15 cellular contexts compared by ENCODE assay signal in genomic region chr7:101156277-101156676, GRCh38. TPM values are rescaled to one million over a fixed set of nuclear protein-coding genes. Genes with fewer than 3 reads are reported as not detected.
A peak's percentile ranks its signal among the peaks of the same experiment; 100 is the strongest.
DNase-seq lines count a peak whose midpoint lies in the region; FAIRE-seq and TF ChIP-seq lines count a peak whose summit lies in the region.
"Had no signal": no experiment of that assay in that cellular context is flagged by ENCODE, and none has a peak within 500 bp of the region (broad histone marks: within the 10 kb centered on the region; RNA-seq: fewer than 3 reads in every experiment).

No MANE protein-coding gene starts in this region.

- no peak for FAIRE-seq in astrocyte (lab: Jason Lieb, UNC)
- FAIRE-seq: small intestine had no signal

- peaks cover 18% of the 10 kb centered on the region for H3K4me1 ChIP-seq in astrocyte (ENCODE audit: insufficient read depth, low read length)
- H3K4me1 ChIP-seq in CD4-positive, alpha-beta memory T cell (ENCODE audit: insufficient read depth, low read length): peaks cover 13% of the 10 kb centered on the region

- H3K9me3 Mint-ChIP-seq in HFFc6 (no peaks in the 10 kb centered on the region), astrocyte (ENCODE audit: unreplicated experiment) (peaks cover 2% of the 10 kb centered on the region)
- no peaks in the 10 kb centered on the region for H3K9me3 Mint-ChIP-seq in CD4-positive, alpha-beta memory T cell

- H3K4me3 Mint-ChIP-seq in HFFc6 (no peak overlapping the region; the same call in 1 of the 2 replicates), astrocyte (ENCODE audit: unreplicated experiment) (peak overlapping the region; percentile 87)
- peak overlapping the region in 4 of 8 donors; percentile 10 to 40 (median 35) for H3K4me3 Mint-ChIP-seq in CD4-positive, alpha-beta memory T cell

- CTCF ChIA-PET in BJ (lab: Yijun Ruan, JAX): interaction anchor here (0.7 to 4.9 kb wide), 5 partner anchors 9 to 122 kb away, joined by 3 to 28 read pairs (median 3); partner anchors contain the start of gene VGF
- CTCF ChIA-PET in CD4-positive, alpha-beta memory T cell (lab: Charles Lee; ENCODE audit: partially characterized antibody): interaction anchor here (1.3 to 3.5 kb wide), 7 partner anchors 9 to 88 kb away, joined by 4 to 32 read pairs (median 5); partner anchors contain the start of genes FIS1 and VGF

- H3K4me3 ChIP-seq in BJ (ENCODE audit: low read depth, low read length) (no peak overlapping the region), astrocyte (ENCODE audit: insufficient read depth, low read depth, low read length) (no peak overlapping the region)
- no peak overlapping the region for H3K4me3 ChIP-seq in CD4-positive, alpha-beta memory T cell (ENCODE audit: low read length in 2 of 2)
- H3K4me3 ChIP-seq: thoracic aorta had no signal

- POLR2A ChIA-PET in BJ (lab: Charles Lee): interaction anchor here (0.6 kb wide), 2 partner anchors 50 to 90 kb away, joined by 4 to 6 read pairs; no protein-coding TSS in a partner anchor
- POLR2A ChIA-PET in CD4-positive, alpha-beta memory T cell (lab: Charles Lee; ENCODE audit: partially characterized antibody): no interaction called here

- no peaks in the 10 kb centered on the region for H3K9me3 ChIP-seq in astrocyte (ENCODE audit: insufficient read depth, low read depth, low read length)
- H3K9me3 ChIP-seq in CD4-positive, alpha-beta memory T cell (ENCODE audit: control insufficient read depth in 1 of 2, low read length in 2 of 2): no peaks in the 10 kb centered on the region
- H3K9me3 ChIP-seq: thoracic aorta had no signal

- peaks cover 23% of the 10 kb centered on the region for H3K79me2 ChIP-seq in astrocyte (ENCODE audit: insufficient read depth, low read length)

- 0 out of 2 replicates have a peak, but pooled peaks cover 2% of the 10 kb centered on the region for H3K27me3 ChIP-seq in BJ (ENCODE audit: control insufficient read depth, insufficient read depth, low read length)
- H3K27me3 ChIP-seq in astrocyte (ENCODE audit: insufficient read depth, low read length): no peaks in the 10 kb centered on the region
- no peaks in the 10 kb centered on the region for H3K27me3 ChIP-seq in CD4-positive, alpha-beta memory T cell (ENCODE audit: insufficient read depth, low read length)

- peak; percentile 11; the same call in 1 of the 2 replicates for TF ChIP-seq CTCF in BJ (IDR thresholded peaks at IDR 0.05; ENCODE audit: insufficient read depth, low read depth, low read length)
- peak; percentile 62 for TF ChIP-seq CTCF in HFFc6 (IDR thresholded peaks at IDR 0.05)
- TF ChIP-seq CTCF in astrocyte (IDR thresholded peaks at IDR 0.05; ENCODE audit: insufficient read depth, low read depth, low read length): peak; percentile 11

- intact Hi-C loops in CD4-positive, alpha-beta memory T cell (cut with micrococcal nuclease): no loop called here

- H3K36me3 Mint-ChIP-seq in HFFc6 (ENCODE audit: low read depth): peaks cover 27% of the 10 kb centered on the region; the same call in 1 of the 2 replicates
- H3K36me3 Mint-ChIP-seq in astrocyte (ENCODE audit: low read depth, unreplicated experiment): peaks cover 8% of the 10 kb centered on the region
- peaks cover 16 to 27% of the 10 kb centered on the region in 2 donors for H3K36me3 Mint-ChIP-seq in CD4-positive, alpha-beta memory T cell

- peaks cover 15% of the 10 kb centered on the region for H3K27me3 Mint-ChIP-seq in HFFc6 (ENCODE audit: insufficient read depth)
- no peaks in the 10 kb centered on the region for H3K27me3 Mint-ChIP-seq in astrocyte (ENCODE audit: low read depth, unreplicated experiment)
- peaks cover 0 to 2% of the 10 kb centered on the region in 2 donors for H3K27me3 Mint-ChIP-seq in CD4-positive, alpha-beta memory T cell

- H3K36me3 ChIP-seq in BJ (ENCODE audit: control insufficient read depth, insufficient read depth, low read length) (peaks cover 19% of the 10 kb centered on the region), astrocyte (ENCODE audit: insufficient read depth, low read length) (peaks cover 10% of the 10 kb centered on the region)
- peaks cover 2% of the 10 kb centered on the region for H3K36me3 ChIP-seq in CD4-positive, alpha-beta memory T cell (ENCODE audit: insufficient read depth, low read length)

- H3K4me1 Mint-ChIP-seq in HFFc6 (ENCODE audit: low read depth): peaks cover 38% of the 10 kb centered on the region
- peaks cover 26% of the 10 kb centered on the region for H3K4me1 Mint-ChIP-seq in astrocyte (ENCODE audit: low read depth, unreplicated experiment)
- peaks cover 6 to 15% (median 12%) of the 10 kb centered on the region in 4 donors for H3K4me1 Mint-ChIP-seq in CD4-positive, alpha-beta memory T cell

- DNase-seq in BJ (ENCODE audit: low read depth): no peak
- no peak for DNase-seq in HFFc6
- DNase-seq in astrocyte (ENCODE audit: low read depth): no peak
- peak; percentile 27 for DNase-seq in iris pigment epithelial cell (ENCODE audit: low read depth)
- no peak for DNase-seq in CD4-positive, alpha-beta memory T cell
- no peak for DNase-seq in stimulated activated CD4-positive, alpha-beta T cell treated with anti-CD3 and anti-CD28 coated beads, Interleukin-2, amount 100 ng/mL, for 48 hours
- no peak for DNase-seq in DMS79 treated with DMSO at 0.1 percent for 48 hours (lab: John Stamatoyannopoulos, UW)
- DNase-seq in amniotic stem cell (lab: John Stamatoyannopoulos, UW): no peak
- DNase-seq: NCI-H510A, SHP77 had no signal

- H4K20me1 ChIP-seq in astrocyte (ENCODE audit: insufficient read depth, low read length): peaks cover 39% of the 10 kb centered on the region

- no peak overlapping the region for H3K9ac ChIP-seq in astrocyte (ENCODE audit: low read length)

- H3K27ac Mint-ChIP-seq in HFFc6: no peak overlapping the region
- no peak overlapping the region for H3K27ac Mint-ChIP-seq in astrocyte (ENCODE audit: unreplicated experiment)
- H3K27ac Mint-ChIP-seq in CD4-positive, alpha-beta memory T cell: peak overlapping the region in 1 of 7 donors; percentile 13

- H3K4me2 ChIP-seq in astrocyte (ENCODE audit: low read length): peak overlapping the region; percentile 3

- H2AFZ ChIP-seq in astrocyte (ENCODE audit: low read depth, low read length): no peak overlapping the region

- H3K27ac ChIP-seq in astrocyte (ENCODE audit: low read depth, low read length): no peak overlapping the region
- no peak overlapping the region for H3K27ac ChIP-seq in CD4-positive, alpha-beta memory T cell (ENCODE audit: low read depth, low read length)
- H3K27ac ChIP-seq: HL-60, thoracic aorta had no signal

RNA-seq across cellular contexts. Expression of gene AP1S1, which starts 2.0 kb away (rescaled TPM):
- 186 and 270 TPM in 2 replicates for polyA plus RNA-seq in BJ (2011; rRNA removed)
- polyA minus RNA-seq in BJ (2011; rRNA and poly(A)+ RNA removed): 30.8 and 56.0 TPM in 2 replicates
- 100 to 1,000 TPM; 154 to 176 (median 166) TPM for total RNA-seq in HFFc6 (2021; fragmentation: NEBNext Ultra II Directional; extraction: Animal tissue kit (Norgen Biotek cat#: 25700))
- total RNA-seq in astrocyte: 172 and 181 TPM in 2 replicates
- 10 to 100 TPM in 1 of 2 experiments, 1 to 10 TPM in 1; 8.8 to 10.8 TPM for total RNA-seq in CD4-positive, alpha-beta memory T cell
- 1 to 10 TPM; 4.2 to 8.2 TPM for polyA plus RNA-seq in CD4-positive, alpha-beta memory T cell

RNA-seq across cellular contexts. Expression of gene VGF, which starts 9.1 kb away (rescaled TPM):
- polyA plus RNA-seq in BJ (2011; rRNA removed): 0.04 TPM in 1 of 2 replicates, not detected in the other
- not detected in 2 replicates for polyA minus RNA-seq in BJ (2011; rRNA and poly(A)+ RNA removed)
- under 1 TPM; 0.19 to 0.78 (median 0.35) TPM for total RNA-seq in HFFc6 (2021; fragmentation: NEBNext Ultra II Directional; extraction: Animal tissue kit (Norgen Biotek cat#: 25700))
- total RNA-seq in astrocyte: 40.5 and 51.8 TPM in 2 replicates
- not detected for total RNA-seq in CD4-positive, alpha-beta memory T cell
- polyA plus RNA-seq in CD4-positive, alpha-beta memory T cell: not detected
- total RNA-seq: dermis microvascular lymphatic vessel endothelial cell, left lobe of liver, thoracic aorta had no signal

RNA-seq across cellular contexts. Expression of gene NAT16, which starts 23.8 kb away (rescaled TPM):
- 0.02 TPM in 1 of 2 replicates, not detected in the other for polyA plus RNA-seq in BJ (2011; rRNA removed)
- polyA minus RNA-seq in BJ (2011; rRNA and poly(A)+ RNA removed): not detected in 2 replicates
- total RNA-seq in HFFc6 (2021; fragmentation: NEBNext Ultra II Directional; extraction: Animal tissue kit (Norgen Biotek cat#: 25700)): not detected
- total RNA-seq in astrocyte: 0.16 TPM in 1 of 2 replicates, not detected in the other
- not detected for total RNA-seq in CD4-positive, alpha-beta memory T cell
- polyA plus RNA-seq in CD4-positive, alpha-beta memory T cell: not detected
- total RNA-seq: dermis microvascular lymphatic vessel endothelial cell, left lobe of liver, thoracic aorta had no signal

RNA-seq across cellular contexts. Expression of gene SERPINE1, which starts 29.4 kb away (rescaled TPM):
- 1,118 and 1,433 TPM in 2 replicates for polyA plus RNA-seq in BJ (2011; rRNA removed)
- polyA minus RNA-seq in BJ (2011; rRNA and poly(A)+ RNA removed): 651 and 1,176 TPM in 2 replicates
- 1,000 to 10,000 TPM in 4 of 6 experiments, 100 to 1,000 TPM in 2; 906 to 2,092 (median 1,052) TPM for total RNA-seq in HFFc6 (2021; fragmentation: NEBNext Ultra II Directional; extraction: Animal tissue kit (Norgen Biotek cat#: 25700))
- 1,303 and 1,496 TPM in 2 replicates for total RNA-seq in astrocyte
- under 1 TPM; 0.11 to 0.20 TPM for total RNA-seq in CD4-positive, alpha-beta memory T cell
- polyA plus RNA-seq in CD4-positive, alpha-beta memory T cell: not detected

RNA-seq across cellular contexts. Expression of gene MOGAT3, which starts 44.6 kb away (rescaled TPM):
- not detected in 2 replicates for polyA plus RNA-seq in BJ (2011; rRNA removed)
- polyA minus RNA-seq in BJ (2011; rRNA and poly(A)+ RNA removed): not detected in 2 replicates
- total RNA-seq in HFFc6 (2021; fragmentation: NEBNext Ultra II Directional; extraction: Animal tissue kit (Norgen Biotek cat#: 25700)): not detected
- total RNA-seq in astrocyte: not detected in 2 replicates
- not detected for total RNA-seq in CD4-positive, alpha-beta memory T cell
- not detected for polyA plus RNA-seq in CD4-positive, alpha-beta memory T cell
- total RNA-seq: dermis microvascular lymphatic vessel endothelial cell, thoracic aorta had no signal

Comparison
In these comparisons a context has a peak if more than half of its experiments do, and no peak if none do; other contexts are left out.
1. CTCF ChIP-seq: peak in every context shown above with its lines; median percentile 62 in HFFc6; 11 in BJ; 11 in astrocyte.
2. RNA of gene AP1S1, which starts 2.0 kb away (total RNA-seq): 172 to 181 TPM in astrocyte and 154 to 176 TPM in HFFc6; 8.8 to 10.8 TPM in CD4-positive, alpha-beta memory T cell; every median in the first group is over 10 times any median in the second.
3. RNA of gene VGF, which starts 9.1 kb away (total RNA-seq): 40.5 to 51.8 TPM in astrocyte; 0.19 to 0.78 TPM in HFFc6 and not detected in CD4-positive, alpha-beta memory T cell; every median in the first group is over 10 times any median in the second.